2 cellular contexts compared by ENCODE assay signal in the genomic region with DNA sequence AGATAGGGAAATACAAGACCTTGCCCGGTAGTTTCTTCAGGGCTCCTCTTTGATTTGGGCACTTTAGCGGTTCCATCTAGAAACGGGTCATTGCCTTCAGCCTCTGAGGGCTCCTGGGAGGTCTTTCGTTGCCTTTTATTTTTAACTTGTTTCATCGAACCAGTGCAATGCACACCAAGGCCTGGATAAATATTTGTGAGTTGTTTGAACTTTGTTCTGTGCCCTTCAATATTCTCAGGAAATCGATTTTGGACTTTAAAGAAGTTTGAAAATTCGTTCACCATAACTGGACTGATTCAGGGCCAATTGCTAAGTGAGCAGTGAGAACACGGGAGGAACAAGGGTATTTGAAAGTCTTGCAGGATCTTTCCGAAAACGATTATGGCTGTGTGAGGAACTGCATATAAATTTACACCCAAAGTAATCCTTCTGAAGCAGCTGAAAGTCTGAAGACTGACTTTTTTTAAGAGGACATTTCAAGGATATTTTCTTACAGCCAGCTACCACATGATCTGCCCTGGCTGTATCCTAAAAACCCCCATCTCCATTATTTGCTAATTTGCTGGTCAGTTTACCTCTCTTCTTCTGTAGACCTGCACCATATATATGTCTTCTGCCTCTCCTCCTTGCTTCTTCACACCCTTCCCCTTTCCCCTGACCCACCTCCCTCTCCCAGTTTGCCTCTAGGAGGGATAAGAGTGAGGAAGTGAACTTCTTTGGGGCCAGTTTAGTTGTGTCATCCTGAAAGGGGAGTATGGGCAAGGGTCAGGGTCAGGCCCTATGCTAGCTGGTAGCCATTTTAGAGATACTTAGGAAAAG.
TF ChIP-seq lines count a peak whose summit lies in the region.

No MANE protein-coding gene starts in this region.

TF ChIP-seq in IMR-90, 13 proteins besides CTCF, POLR2A, EP300 and RAD21:
- TF ChIP-seq CHD1 (IDR thresholded peaks at IDR 0.05; ENCODE audit: low read depth, low read length), result no peak
TF ChIP-seq in IMR-90: peak in this region for 0.

TF ChIP-seq in H1, 55 proteins besides CTCF, POLR2A, EP300 and RAD21:
- no peak for TF ChIP-seq SAP30 (IDR thresholded peaks at IDR 0.05; ENCODE audit: insufficient read depth, insufficient replicate concordance, low read length)
- TF ChIP-seq SIN3A (conservative IDR thresholded peaks at IDR 0.05 in 1 of 2, IDR thresholded peaks at IDR 0.05 in 1 of 2; ENCODE audit: low read depth in 1 of 2, low read length in 2 of 2), result no peak
- TF ChIP-seq EZH2 (IDR thresholded peaks at IDR 0.05; ENCODE audit: low read depth, low read length, severe bottlenecking), result no peak
- no peak for TF ChIP-seq EGR1 (IDR thresholded peaks at IDR 0.05; ENCODE audit: borderline replicate concordance, low read depth, low read length)
- TF ChIP-seq SIX5 (IDR thresholded peaks at IDR 0.05; ENCODE audit: low read depth, low read length), result no peak
- TF ChIP-seq BCL11A (IDR thresholded peaks at IDR 0.05; ENCODE audit: low read depth in 2 of 2, low read length in 2 of 2), result no peak
- no peak for TF ChIP-seq POLR2AphosphoS5 (IDR thresholded peaks at IDR 0.05; ENCODE audit: low read depth, low read length)
- no peak for TF ChIP-seq ZNF274 (IDR thresholded peaks at IDR 0.05; ENCODE audit: borderline replicate concordance, extremely low read depth, low read length)
- TF ChIP-seq GTF2F1 (IDR thresholded peaks at IDR 0.05; ENCODE audit: borderline replicate concordance, low read depth, low read length), result no peak
- TF ChIP-seq SP2 (IDR thresholded peaks at IDR 0.05; ENCODE audit: low read length), result no peak
- TF ChIP-seq, protein P1, sequence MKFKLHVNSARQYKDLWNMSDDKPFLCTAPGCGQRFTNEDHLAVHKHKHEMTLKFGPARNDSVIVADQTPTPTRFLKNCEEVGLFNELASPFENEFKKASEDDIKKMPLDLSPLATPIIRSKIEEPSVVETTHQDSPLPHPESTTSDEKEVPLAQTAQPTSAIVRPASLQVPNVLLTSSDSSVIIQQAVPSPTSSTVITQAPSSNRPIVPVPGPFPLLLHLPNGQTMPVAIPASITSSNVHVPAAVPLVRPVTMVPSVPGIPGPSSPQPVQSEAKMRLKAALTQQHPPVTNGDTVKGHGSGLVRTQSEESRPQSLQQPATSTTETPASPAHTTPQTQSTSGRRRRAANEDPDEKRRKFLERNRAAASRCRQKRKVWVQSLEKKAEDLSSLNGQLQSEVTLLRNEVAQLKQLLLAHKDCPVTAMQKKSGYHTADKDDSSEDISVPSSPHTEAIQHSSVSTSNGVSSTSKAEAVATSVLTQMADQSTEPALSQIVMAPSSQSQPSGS (IDR thresholded peaks at IDR 0.05; ENCODE audit: low read length), result no peak
- TF ChIP-seq, protein P2, sequence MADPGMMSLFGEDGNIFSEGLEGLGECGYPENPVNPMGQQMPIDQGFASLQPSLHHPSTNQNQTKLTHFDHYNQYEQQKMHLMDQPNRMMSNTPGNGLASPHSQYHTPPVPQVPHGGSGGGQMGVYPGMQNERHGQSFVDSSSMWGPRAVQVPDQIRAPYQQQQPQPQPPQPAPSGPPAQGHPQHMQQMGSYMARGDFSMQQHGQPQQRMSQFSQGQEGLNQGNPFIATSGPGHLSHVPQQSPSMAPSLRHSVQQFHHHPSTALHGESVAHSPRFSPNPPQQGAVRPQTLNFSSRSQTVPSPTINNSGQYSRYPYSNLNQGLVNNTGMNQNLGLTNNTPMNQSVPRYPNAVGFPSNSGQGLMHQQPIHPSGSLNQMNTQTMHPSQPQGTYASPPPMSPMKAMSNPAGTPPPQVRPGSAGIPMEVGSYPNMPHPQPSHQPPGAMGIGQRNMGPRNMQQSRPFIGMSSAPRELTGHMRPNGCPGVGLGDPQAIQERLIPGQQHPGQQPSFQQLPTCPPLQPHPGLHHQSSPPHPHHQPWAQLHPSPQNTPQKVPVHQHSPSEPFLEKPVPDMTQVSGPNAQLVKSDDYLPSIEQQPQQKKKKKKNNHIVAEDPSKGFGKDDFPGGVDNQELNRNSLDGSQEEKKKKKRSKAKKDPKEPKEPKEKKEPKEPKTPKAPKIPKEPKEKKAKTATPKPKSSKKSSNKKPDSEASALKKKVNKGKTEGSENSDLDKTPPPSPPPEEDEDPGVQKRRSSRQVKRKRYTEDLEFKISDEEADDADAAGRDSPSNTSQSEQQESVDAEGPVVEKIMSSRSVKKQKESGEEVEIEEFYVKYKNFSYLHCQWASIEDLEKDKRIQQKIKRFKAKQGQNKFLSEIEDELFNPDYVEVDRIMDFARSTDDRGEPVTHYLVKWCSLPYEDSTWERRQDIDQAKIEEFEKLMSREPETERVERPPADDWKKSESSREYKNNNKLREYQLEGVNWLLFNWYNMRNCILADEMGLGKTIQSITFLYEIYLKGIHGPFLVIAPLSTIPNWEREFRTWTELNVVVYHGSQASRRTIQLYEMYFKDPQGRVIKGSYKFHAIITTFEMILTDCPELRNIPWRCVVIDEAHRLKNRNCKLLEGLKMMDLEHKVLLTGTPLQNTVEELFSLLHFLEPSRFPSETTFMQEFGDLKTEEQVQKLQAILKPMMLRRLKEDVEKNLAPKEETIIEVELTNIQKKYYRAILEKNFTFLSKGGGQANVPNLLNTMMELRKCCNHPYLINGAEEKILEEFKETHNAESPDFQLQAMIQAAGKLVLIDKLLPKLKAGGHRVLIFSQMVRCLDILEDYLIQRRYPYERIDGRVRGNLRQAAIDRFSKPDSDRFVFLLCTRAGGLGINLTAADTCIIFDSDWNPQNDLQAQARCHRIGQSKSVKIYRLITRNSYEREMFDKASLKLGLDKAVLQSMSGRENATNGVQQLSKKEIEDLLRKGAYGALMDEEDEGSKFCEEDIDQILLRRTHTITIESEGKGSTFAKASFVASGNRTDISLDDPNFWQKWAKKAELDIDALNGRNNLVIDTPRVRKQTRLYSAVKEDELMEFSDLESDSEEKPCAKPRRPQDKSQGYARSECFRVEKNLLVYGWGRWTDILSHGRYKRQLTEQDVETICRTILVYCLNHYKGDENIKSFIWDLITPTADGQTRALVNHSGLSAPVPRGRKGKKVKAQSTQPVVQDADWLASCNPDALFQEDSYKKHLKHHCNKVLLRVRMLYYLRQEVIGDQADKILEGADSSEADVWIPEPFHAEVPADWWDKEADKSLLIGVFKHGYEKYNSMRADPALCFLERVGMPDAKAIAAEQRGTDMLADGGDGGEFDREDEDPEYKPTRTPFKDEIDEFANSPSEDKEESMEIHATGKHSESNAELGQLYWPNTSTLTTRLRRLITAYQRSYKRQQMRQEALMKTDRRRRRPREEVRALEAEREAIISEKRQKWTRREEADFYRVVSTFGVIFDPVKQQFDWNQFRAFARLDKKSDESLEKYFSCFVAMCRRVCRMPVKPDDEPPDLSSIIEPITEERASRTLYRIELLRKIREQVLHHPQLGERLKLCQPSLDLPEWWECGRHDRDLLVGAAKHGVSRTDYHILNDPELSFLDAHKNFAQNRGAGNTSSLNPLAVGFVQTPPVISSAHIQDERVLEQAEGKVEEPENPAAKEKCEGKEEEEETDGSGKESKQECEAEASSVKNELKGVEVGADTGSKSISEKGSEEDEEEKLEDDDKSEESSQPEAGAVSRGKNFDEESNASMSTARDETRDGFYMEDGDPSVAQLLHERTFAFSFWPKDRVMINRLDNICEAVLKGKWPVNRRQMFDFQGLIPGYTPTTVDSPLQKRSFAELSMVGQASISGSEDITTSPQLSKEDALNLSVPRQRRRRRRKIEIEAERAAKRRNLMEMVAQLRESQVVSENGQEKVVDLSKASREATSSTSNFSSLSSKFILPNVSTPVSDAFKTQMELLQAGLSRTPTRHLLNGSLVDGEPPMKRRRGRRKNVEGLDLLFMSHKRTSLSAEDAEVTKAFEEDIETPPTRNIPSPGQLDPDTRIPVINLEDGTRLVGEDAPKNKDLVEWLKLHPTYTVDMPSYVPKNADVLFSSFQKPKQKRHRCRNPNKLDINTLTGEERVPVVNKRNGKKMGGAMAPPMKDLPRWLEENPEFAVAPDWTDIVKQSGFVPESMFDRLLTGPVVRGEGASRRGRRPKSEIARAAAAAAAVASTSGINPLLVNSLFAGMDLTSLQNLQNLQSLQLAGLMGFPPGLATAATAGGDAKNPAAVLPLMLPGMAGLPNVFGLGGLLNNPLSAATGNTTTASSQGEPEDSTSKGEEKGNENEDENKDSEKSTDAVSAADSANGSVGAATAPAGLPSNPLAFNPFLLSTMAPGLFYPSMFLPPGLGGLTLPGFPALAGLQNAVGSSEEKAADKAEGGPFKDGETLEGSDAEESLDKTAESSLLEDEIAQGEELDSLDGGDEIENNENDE (IDR thresholded peaks at IDR 0.05; ENCODE audit: insufficient replicate concordance, low read length), result no peak
